1 cellular context compared by ENCODE assay signal in the genomic region with DNA sequence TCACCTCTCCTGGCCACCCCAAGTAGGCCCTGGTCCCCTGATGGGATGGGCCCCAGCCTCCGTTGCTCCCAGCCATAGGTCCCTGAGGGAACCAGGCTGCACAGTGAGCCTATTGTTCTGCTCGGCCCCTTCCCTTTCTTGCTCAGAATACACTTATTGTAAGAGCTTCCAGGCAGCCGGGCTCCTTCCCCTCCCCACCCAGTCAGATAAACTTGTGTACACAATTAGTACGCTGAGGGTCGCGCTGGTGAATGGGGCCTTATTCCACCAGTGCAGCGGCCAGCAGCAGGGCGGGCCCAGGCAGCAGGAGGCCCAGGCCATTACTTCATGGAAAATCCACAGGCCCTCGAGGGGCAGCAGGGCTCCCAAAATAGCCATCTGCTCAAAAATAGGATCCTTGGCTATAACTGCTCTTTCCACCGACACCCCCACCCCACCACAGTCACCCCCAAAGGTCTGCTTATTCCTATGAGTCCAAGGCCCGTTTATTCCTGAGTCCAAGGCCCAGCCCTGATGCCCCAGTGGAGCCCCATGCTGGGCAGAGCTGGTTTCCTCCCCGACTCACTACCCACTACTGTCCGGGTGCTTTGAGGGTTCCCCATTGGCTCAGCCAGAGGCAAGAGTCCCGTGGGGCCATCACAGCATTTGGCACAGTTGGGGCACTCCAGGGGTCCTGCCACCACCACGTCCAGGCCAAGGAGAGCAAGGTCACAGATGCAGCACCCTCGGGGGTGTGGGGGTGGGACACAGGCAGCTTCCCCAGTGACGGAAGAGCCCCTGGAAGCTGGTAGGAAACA.
TF ChIP-seq lines count a peak whose summit lies in the region.

No MANE protein-coding gene starts in this region.

TF ChIP-seq in HepG2, 621 proteins besides CTCF, POLR2A, EP300 and RAD21 (continued from another document and continues in another):
- TF ChIP-seq, protein P1, sequence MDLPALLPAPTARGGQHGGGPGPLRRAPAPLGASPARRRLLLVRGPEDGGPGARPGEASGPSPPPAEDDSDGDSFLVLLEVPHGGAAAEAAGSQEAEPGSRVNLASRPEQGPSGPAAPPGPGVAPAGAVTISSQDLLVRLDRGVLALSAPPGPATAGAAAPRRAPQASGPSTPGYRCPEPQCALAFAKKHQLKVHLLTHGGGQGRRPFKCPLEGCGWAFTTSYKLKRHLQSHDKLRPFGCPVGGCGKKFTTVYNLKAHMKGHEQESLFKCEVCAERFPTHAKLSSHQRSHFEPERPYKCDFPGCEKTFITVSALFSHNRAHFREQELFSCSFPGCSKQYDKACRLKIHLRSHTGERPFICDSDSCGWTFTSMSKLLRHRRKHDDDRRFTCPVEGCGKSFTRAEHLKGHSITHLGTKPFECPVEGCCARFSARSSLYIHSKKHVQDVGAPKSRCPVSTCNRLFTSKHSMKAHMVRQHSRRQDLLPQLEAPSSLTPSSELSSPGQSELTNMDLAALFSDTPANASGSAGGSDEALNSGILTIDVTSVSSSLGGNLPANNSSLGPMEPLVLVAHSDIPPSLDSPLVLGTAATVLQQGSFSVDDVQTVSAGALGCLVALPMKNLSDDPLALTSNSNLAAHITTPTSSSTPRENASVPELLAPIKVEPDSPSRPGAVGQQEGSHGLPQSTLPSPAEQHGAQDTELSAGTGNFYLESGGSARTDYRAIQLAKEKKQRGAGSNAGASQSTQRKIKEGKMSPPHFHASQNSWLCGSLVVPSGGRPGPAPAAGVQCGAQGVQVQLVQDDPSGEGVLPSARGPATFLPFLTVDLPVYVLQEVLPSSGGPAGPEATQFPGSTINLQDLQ (CRISPR knock-in tag; IDR thresholded peaks at IDR 0.05) = peak; percentile 49; the same call in 1 of the 2 replicates
- TF ChIP-seq MYC (CRISPR knock-in tag; IDR thresholded peaks at IDR 0.05; ENCODE audit: borderline replicate concordance) (peak; percentile 23; the same call in 1 of the 2 replicates), ZBTB42 (CRISPR knock-in tag; IDR thresholded peaks at IDR 0.05) (no peak), HOXD1 (CRISPR knock-in tag; IDR thresholded peaks at IDR 0.05) (no peak), CC2D1A (CRISPR knock-in tag; IDR thresholded peaks at IDR 0.05) (no peak), KAT2B (IDR thresholded peaks at IDR 0.05; ENCODE audit: borderline replicate concordance, low read depth, low read length) (no peak), SAFB2 (CRISPR knock-in tag; IDR thresholded peaks at IDR 0.05; ENCODE audit: borderline replicate concordance, low read depth) (no peak; the same call in 1 of the 2 replicates), ZNF251 (CRISPR knock-in tag; IDR thresholded peaks at IDR 0.05) (no peak), HES4 (CRISPR knock-in tag; IDR thresholded peaks at IDR 0.05; ENCODE audit: borderline replicate concordance) (no peak), ZNF775 (CRISPR knock-in tag; IDR thresholded peaks at IDR 0.05; ENCODE audit: borderline replicate concordance) (no peak), ZNF335 (CRISPR knock-in tag; IDR thresholded peaks at IDR 0.05) (peak; percentile 58; the same call in 1 of the 2 replicates), FOXK1 (CRISPR knock-in tag; IDR thresholded peaks at IDR 0.05; ENCODE audit: borderline replicate concordance, low read depth) (peak; percentile 14; the same call in 1 of the 2 replicates), MEIS1 (CRISPR knock-in tag; IDR thresholded peaks at IDR 0.05; ENCODE audit: borderline replicate concordance) (no peak), KDM5A (IDR thresholded peaks at IDR 0.05; ENCODE audit: borderline replicate concordance, low read length) (no peak), ZNF883 (CRISPR knock-in tag; IDR thresholded peaks at IDR 0.05; ENCODE audit: not compliant biosample characterization) (no peak), ZNF746 (CRISPR knock-in tag; IDR thresholded peaks at IDR 0.05) (peak; percentile 90; the same call in 1 of the 2 replicates), SMYD3 (CRISPR knock-in tag; IDR thresholded peaks at IDR 0.05) (peak; percentile 78), ZNF644 (CRISPR knock-in tag; IDR thresholded peaks at IDR 0.05; ENCODE audit: low read depth) (0 out of 2 replicates have a peak, but pooled peaks have one; percentile 37), MTF1 (CRISPR knock-in tag; IDR thresholded peaks at IDR 0.05) (no peak), NFE2 (CRISPR knock-in tag; IDR thresholded peaks at IDR 0.05) (no peak), EEA1 (CRISPR knock-in tag; IDR thresholded peaks at IDR 0.05; ENCODE audit: borderline replicate concordance) (no peak), ARNTL (CRISPR knock-in tag; IDR thresholded peaks at IDR 0.05) (peak; percentile 52; the same call in 1 of the 2 replicates), ZNF121 (CRISPR knock-in tag; IDR thresholded peaks at IDR 0.05) (peak; percentile 90), JDP2 (CRISPR knock-in tag; IDR thresholded peaks at IDR 0.05; ENCODE audit: borderline replicate concordance) (no peak), ZBTB38 (CRISPR knock-in tag; IDR thresholded peaks at IDR 0.05) (no peak), PAF1 (CRISPR knock-in tag; IDR thresholded peaks at IDR 0.05) (no peak), RORA (CRISPR knock-in tag; IDR thresholded peaks at IDR 0.05) (no peak), ZNF558 (CRISPR knock-in tag; IDR thresholded peaks at IDR 0.05; ENCODE audit: borderline replicate concordance) (no peak), ZNF30 (CRISPR knock-in tag; IDR thresholded peaks at IDR 0.05) (no peak), LCORL (IDR thresholded peaks at IDR 0.05) (no peak), LCORL (CRISPR knock-in tag; IDR thresholded peaks at IDR 0.05) (peak; percentile 56; the same call in 1 of the 2 replicates)
- TF ChIP-seq, protein P2, sequence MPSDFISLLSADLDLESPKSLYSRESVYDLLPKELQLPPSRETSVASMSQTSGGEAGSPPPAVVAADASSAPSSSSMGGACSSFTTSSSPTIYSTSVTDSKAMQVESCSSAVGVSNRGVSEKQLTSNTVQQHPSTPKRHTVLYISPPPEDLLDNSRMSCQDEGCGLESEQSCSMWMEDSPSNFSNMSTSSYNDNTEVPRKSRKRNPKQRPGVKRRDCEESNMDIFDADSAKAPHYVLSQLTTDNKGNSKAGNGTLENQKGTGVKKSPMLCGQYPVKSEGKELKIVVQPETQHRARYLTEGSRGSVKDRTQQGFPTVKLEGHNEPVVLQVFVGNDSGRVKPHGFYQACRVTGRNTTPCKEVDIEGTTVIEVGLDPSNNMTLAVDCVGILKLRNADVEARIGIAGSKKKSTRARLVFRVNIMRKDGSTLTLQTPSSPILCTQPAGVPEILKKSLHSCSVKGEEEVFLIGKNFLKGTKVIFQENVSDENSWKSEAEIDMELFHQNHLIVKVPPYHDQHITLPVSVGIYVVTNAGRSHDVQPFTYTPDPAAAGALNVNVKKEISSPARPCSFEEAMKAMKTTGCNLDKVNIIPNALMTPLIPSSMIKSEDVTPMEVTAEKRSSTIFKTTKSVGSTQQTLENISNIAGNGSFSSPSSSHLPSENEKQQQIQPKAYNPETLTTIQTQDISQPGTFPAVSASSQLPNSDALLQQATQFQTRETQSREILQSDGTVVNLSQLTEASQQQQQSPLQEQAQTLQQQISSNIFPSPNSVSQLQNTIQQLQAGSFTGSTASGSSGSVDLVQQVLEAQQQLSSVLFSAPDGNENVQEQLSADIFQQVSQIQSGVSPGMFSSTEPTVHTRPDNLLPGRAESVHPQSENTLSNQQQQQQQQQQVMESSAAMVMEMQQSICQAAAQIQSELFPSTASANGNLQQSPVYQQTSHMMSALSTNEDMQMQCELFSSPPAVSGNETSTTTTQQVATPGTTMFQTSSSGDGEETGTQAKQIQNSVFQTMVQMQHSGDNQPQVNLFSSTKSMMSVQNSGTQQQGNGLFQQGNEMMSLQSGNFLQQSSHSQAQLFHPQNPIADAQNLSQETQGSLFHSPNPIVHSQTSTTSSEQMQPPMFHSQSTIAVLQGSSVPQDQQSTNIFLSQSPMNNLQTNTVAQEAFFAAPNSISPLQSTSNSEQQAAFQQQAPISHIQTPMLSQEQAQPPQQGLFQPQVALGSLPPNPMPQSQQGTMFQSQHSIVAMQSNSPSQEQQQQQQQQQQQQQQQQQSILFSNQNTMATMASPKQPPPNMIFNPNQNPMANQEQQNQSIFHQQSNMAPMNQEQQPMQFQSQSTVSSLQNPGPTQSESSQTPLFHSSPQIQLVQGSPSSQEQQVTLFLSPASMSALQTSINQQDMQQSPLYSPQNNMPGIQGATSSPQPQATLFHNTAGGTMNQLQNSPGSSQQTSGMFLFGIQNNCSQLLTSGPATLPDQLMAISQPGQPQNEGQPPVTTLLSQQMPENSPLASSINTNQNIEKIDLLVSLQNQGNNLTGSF (CRISPR knock-in tag; IDR thresholded peaks at IDR 0.05) = no peak
- TF ChIP-seq, protein P3, sequence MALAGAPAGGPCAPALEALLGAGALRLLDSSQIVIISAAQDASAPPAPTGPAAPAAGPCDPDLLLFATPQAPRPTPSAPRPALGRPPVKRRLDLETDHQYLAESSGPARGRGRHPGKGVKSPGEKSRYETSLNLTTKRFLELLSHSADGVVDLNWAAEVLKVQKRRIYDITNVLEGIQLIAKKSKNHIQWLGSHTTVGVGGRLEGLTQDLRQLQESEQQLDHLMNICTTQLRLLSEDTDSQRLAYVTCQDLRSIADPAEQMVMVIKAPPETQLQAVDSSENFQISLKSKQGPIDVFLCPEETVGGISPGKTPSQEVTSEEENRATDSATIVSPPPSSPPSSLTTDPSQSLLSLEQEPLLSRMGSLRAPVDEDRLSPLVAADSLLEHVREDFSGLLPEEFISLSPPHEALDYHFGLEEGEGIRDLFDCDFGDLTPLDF (CRISPR knock-in tag; IDR thresholded peaks at IDR 0.05) = no peak
- TF ChIP-seq, protein P4, sequence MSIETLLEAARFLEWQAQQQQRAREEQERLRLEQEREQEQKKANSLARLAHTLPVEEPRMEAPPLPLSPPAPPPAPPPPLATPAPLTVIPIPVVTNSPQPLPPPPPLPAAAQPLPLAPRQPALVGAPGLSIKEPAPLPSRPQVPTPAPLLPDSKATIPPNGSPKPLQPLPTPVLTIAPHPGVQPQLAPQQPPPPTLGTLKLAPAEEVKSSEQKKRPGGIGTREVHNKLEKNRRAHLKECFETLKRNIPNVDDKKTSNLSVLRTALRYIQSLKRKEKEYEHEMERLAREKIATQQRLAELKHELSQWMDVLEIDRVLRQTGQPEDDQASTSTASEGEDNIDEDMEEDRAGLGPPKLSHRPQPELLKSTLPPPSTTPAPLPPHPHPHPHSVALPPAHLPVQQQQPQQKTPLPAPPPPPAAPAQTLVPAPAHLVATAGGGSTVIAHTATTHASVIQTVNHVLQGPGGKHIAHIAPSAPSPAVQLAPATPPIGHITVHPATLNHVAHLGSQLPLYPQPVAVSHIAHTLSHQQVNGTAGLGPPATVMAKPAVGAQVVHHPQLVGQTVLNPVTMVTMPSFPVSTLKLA (IDR thresholded peaks at IDR 0.05) = no peak
- TF ChIP-seq, protein P5, sequence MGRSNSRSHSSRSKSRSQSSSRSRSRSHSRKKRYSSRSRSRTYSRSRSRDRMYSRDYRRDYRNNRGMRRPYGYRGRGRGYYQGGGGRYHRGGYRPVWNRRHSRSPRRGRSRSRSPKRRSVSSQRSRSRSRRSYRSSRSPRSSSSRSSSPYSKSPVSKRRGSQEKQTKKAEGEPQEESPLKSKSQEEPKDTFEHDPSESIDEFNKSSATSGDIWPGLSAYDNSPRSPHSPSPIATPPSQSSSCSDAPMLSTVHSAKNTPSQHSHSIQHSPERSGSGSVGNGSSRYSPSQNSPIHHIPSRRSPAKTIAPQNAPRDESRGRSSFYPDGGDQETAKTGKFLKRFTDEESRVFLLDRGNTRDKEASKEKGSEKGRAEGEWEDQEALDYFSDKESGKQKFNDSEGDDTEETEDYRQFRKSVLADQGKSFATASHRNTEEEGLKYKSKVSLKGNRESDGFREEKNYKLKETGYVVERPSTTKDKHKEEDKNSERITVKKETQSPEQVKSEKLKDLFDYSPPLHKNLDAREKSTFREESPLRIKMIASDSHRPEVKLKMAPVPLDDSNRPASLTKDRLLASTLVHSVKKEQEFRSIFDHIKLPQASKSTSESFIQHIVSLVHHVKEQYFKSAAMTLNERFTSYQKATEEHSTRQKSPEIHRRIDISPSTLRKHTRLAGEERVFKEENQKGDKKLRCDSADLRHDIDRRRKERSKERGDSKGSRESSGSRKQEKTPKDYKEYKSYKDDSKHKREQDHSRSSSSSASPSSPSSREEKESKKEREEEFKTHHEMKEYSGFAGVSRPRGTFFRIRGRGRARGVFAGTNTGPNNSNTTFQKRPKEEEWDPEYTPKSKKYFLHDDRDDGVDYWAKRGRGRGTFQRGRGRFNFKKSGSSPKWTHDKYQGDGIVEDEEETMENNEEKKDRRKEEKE (IDR thresholded peaks at IDR 0.05) = no peak
- TF ChIP-seq, protein P6, sequence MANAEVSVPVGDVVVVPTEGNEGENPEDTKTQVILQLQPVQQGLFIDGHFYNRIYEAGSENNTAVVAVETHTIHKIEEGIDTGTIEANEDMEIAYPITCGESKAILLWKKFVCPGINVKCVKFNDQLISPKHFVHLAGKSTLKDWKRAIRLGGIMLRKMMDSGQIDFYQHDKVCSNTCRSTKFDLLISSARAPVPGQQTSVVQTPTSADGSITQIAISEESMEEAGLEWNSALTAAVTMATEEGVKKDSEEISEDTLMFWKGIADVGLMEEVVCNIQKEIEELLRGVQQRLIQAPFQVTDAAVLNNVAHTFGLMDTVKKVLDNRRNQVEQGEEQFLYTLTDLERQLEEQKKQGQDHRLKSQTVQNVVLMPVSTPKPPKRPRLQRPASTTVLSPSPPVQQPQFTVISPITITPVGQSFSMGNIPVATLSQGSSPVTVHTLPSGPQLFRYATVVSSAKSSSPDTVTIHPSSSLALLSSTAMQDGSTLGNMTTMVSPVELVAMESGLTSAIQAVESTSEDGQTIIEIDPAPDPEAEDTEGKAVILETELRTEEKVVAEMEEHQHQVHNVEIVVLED (CRISPR knock-in tag; IDR thresholded peaks at IDR 0.05; ENCODE audit: borderline replicate concordance) = peak; percentile 54; the same call in 1 of the 2 replicates
- TF ChIP-seq, protein P7, sequence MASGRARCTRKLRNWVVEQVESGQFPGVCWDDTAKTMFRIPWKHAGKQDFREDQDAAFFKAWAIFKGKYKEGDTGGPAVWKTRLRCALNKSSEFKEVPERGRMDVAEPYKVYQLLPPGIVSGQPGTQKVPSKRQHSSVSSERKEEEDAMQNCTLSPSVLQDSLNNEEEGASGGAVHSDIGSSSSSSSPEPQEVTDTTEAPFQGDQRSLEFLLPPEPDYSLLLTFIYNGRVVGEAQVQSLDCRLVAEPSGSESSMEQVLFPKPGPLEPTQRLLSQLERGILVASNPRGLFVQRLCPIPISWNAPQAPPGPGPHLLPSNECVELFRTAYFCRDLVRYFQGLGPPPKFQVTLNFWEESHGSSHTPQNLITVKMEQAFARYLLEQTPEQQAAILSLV (CRISPR knock-in tag; IDR thresholded peaks at IDR 0.05; ENCODE audit: borderline replicate concordance) = no peak
- TF ChIP-seq, protein P8, sequence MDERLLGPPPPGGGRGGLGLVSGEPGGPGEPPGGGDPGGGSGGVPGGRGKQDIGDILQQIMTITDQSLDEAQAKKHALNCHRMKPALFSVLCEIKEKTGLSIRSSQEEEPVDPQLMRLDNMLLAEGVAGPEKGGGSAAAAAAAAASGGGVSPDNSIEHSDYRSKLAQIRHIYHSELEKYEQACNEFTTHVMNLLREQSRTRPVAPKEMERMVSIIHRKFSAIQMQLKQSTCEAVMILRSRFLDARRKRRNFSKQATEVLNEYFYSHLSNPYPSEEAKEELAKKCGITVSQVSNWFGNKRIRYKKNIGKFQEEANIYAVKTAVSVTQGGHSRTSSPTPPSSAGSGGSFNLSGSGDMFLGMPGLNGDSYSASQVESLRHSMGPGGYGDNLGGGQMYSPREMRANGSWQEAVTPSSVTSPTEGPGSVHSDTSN (CRISPR knock-in tag; IDR thresholded peaks at IDR 0.05) = no peak
